23 cellular contexts compared by ENCODE assay signal in genomic region chr10:116870949-116871348, GRCh38. TPM values are rescaled to one million over a fixed set of nuclear protein-coding genes. Genes with fewer than 3 reads are reported as not detected.
"Had no signal": no experiment of that assay in that cellular context is flagged by ENCODE, and none has a peak within 500 bp of the region (broad histone marks: within the 10 kb centered on the region; RNA-seq: fewer than 3 reads in every experiment).

No MANE protein-coding gene starts in this region.

- H3K9me3 ChIP-seq: left ventricle myocardium inferior, lower lobe of right lung, ovary, suprapubic skin, transverse colon, upper lobe of right lung, uterus had no signal

- H3K4me3 ChIP-seq: coronary artery, left ventricle myocardium inferior, lower lobe of right lung, ovary, smooth muscle cell, suprapubic skin, transverse colon, upper lobe of right lung, uterus had no signal

- DNase-seq: dermis blood vessel endothelial cell; effector memory CD4-positive, alpha-beta T cell; erythroblast; left ventricle myocardium inferior; lower lobe of right lung; natural killer cell; occipital lobe; ovary; stimulated activated CD4-positive, alpha-beta T cell treated with anti-CD3 and anti-CD28 coated beads, Interleukin-12 subunit alpha, Interleukin-12 subunit beta, amount 100 ng/mL, for 4 hours; stimulated activated CD4-positive, alpha-beta T cell treated with anti-CD3 and anti-CD28 coated beads, Interleukin-1b, Interleukin-23, amount 100 ng/mL, for 48 hours; stimulated activated CD4-positive, alpha-beta T cell treated with anti-CD3 and anti-CD28 coated beads, Interleukin-4, amount 100 ng/mL, for 1 hour; stimulated activated CD8-positive, alpha-beta memory T cell treated with anti-CD3 and anti-CD28 coated beads, Interleukin-4, amount 100 ng/mL, for 48 hours; stimulated activated naive CD4-positive, alpha-beta T cell; stimulated activated naive CD8-positive, alpha-beta T cell treated with anti-CD3 and anti-CD28 coated beads, Interleukin-15, amount 100 ng/mL, for 72 hours; transverse colon; upper lobe of right lung; uterus had no signal

- H3K27me3 ChIP-seq: ovary, suprapubic skin, uterus had no signal

- H3K4me2 ChIP-seq: smooth muscle cell had no signal

- ATAC-seq: lower lobe of right lung; natural killer cell; sciatic nerve; stimulated activated naive CD8-positive, alpha-beta T cell treated with anti-CD3 and anti-CD28 coated beads, Interleukin-15, amount 100 ng/mL, for 72 hours; upper lobe of right lung had no signal

- H3K36me3 ChIP-seq: left ventricle myocardium inferior, lower lobe of right lung, ovary, suprapubic skin, transverse colon, upper lobe of right lung, uterus had no signal

- H3K36me3 Mint-ChIP-seq: natural killer cell had no signal

- H3K4me1 Mint-ChIP-seq: natural killer cell; stimulated activated naive CD8-positive, alpha-beta T cell treated with anti-CD3 and anti-CD28 coated beads, Interleukin-15, amount 100 ng/mL, for 72 hours had no signal

- H3K4me1 ChIP-seq: left ventricle myocardium inferior, lower lobe of right lung, transverse colon, upper lobe of right lung, uterus had no signal

- H3K4me3 Mint-ChIP-seq: natural killer cell; stimulated activated naive CD8-positive, alpha-beta T cell treated with anti-CD3 and anti-CD28 coated beads, Interleukin-15, amount 100 ng/mL, for 72 hours had no signal

- H3K27ac Mint-ChIP-seq: natural killer cell; stimulated activated naive CD8-positive, alpha-beta T cell treated with anti-CD3 and anti-CD28 coated beads, Interleukin-15, amount 100 ng/mL, for 72 hours had no signal

- H3K27ac ChIP-seq: coronary artery, left ventricle myocardium inferior, lower lobe of right lung, ovary, suprapubic skin, transverse colon, upper lobe of right lung, uterus had no signal

RNA-seq across cellular contexts. Expression of gene ENO4, which starts 21.6 kb away (rescaled TPM):
- total RNA-seq: dermis blood vessel endothelial cell, endothelial cell of umbilical vein, fibroblast of villous mesenchyme, left ventricle myocardium inferior, natural killer cell, upper lobe of right lung had no signal
